20 cellular contexts compared by ENCODE assay signal in the genomic region with DNA sequence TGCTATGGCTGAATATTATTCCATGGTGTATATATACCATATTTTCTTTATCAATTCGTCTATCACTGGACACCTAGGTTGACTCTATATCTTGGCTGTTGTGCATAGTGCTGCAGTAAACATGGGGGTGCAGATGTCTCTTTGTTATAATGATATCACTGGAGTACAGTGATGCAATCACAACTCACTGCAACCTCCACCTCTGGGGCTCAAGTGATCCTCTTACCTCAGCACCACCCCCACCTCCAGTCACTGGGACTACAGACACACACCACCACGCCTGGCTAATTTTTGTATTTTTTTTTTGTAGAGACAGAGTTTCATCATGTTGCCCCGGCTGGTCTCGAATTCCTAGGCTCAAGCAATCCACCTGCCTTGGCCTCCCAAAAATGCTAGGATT.
"Had no signal": no experiment of that assay in that cellular context is flagged by ENCODE, and none has a peak within 500 bp of the region (broad histone marks: within the 10 kb centered on the region; RNA-seq: fewer than 3 reads in every experiment).

No MANE protein-coding gene starts in this region.

- H3K9ac ChIP-seq: parathyroid adenoma had no signal

- ATAC-seq: gastroesophageal sphincter, left ventricle myocardium superior had no signal

- H3K4me3 Mint-ChIP-seq: naive B cell, nephron progenitor cell had no signal

- H3K9me3 Mint-ChIP-seq: naive B cell, nephron progenitor cell had no signal

- H3K4me3 ChIP-seq: esophagus muscularis mucosa, gastroesophageal sphincter, lung, prostate gland, stomach, thoracic aorta had no signal

- H3K27me3 ChIP-seq: esophagus muscularis mucosa, gastroesophageal sphincter, stomach had no signal

- H3K36me3 ChIP-seq: prostate gland had no signal

- H3K27ac ChIP-seq: epithelial cell of prostate, esophagus muscularis mucosa, gastroesophageal sphincter, parathyroid adenoma, prostate gland, stomach, thoracic aorta had no signal

- H3K4me1 ChIP-seq: parathyroid adenoma, prostate gland had no signal

- H3K9me3 ChIP-seq: esophagus muscularis mucosa, gastroesophageal sphincter, prostate gland, stomach, thoracic aorta had no signal

- FAIRE-seq: small intestine had no signal

- DNase-seq: effector memory CD4-positive, alpha-beta T cell; glutamatergic neuron; islet precursor cell; left ventricle myocardium superior; mesendoderm; naive B cell; nephron progenitor cell; small intestine; stimulated activated CD4-positive, alpha-beta T cell treated with anti-CD3 and anti-CD28 coated beads, Interleukin-12 subunit alpha, Interleukin-12 subunit beta, amount 100 ng/mL, for 4 hours; stimulated activated naive CD4-positive, alpha-beta T cell; stomach; substantia nigra; trophoblast cell had no signal

- H2AFZ ChIP-seq: parathyroid adenoma had no signal

- H3K27me3 Mint-ChIP-seq: naive B cell had no signal
